36 cellular contexts compared by ENCODE assay signal in the genomic region with DNA sequence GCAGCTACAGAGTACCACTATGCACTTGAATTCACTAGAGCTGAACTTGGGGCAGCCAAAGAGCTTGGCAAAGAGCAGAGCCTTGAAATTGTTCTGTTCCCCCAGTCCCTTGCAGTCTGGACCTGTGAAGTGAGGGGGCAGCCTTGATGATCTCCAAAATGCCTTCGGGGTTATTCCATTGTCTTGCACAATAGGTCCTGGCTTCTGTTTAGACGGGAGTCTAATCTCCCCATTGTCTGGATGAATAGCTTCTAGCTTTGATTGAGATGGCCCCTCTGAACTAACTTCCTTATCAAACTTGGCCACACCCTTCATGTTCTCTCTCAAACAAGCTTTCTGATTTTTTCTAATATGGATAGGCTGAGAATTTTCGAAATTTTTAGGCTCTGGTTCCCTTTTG.
"Had no signal": no experiment of that assay in that cellular context is flagged by ENCODE, and none has a peak within 500 bp of the region (broad histone marks: within the 10 kb centered on the region; RNA-seq: fewer than 3 reads in every experiment).

No MANE protein-coding gene starts in this region.

- H3K9me3 Mint-ChIP-seq: activated naive CD4-positive, alpha-beta T cell treated with anti-CD3 and anti-CD28 coated beads, Interleukin-2, amount 10 ng/mL, durations not matched to agents 7 days and 5 days had no signal

- H3K4me3 ChIP-seq: PC-9 had no signal

- H3K27ac ChIP-seq: brain microvascular endothelial cell, VCaP had no signal

- DNase-seq: activated CD4-positive, alpha-beta memory T cell treated with anti-CD3 and anti-CD28 coated beads, Interleukin-2, amount 10 ng/mL, durations not matched to agents 7 days and 5 days; activated CD4-positive, alpha-beta T cell treated with anti-CD3 and anti-CD28 coated beads for 1 hour; activated CD4-positive, alpha-beta T cell treated with anti-CD3 and anti-CD28 coated beads for 48 hours; activated CD4-positive, CD25-positive, alpha-beta regulatory T cell; activated CD8-positive, alpha-beta memory T cell treated with anti-CD3 and anti-CD28 coated beads for 24 hours; activated CD8-positive, alpha-beta memory T cell treated with anti-CD3 and anti-CD28 coated beads, Interleukin-2, amount 10 ng/mL, durations not matched to agents 7 days and 5 days; activated CD8-positive, alpha-beta memory T cell treated with anti-CD3 and anti-CD28 coated beads, Interleukin-2, amount 50 U/mL, for 48 hours; activated effector memory CD4-positive, alpha-beta T cell treated with Interleukin-2 at 50 U/mL for 16 hours; activated naive CD4-positive, alpha-beta T cell treated with anti-CD3 and anti-CD28 coated beads, Interleukin-2, amount 10 ng/mL, durations not matched to agents 7 days and 5 days; activated naive CD8-positive, alpha-beta T cell treated with anti-CD3 and anti-CD28 coated beads, Interleukin-2, amount 50 U/mL, for 24 hours; activated T-cell treated with anti-CD3 and anti-CD28 coated beads, Interleukin-2, amount 50 U/mL, for 48 hours; anterior cingulate cortex; brain microvascular endothelial cell; central memory CD4-positive, alpha-beta T cell; Kasumi-1; KG1; MM.1S; MV-4-11; NCI-H1092; NCI-H146; NCI-H187; NCI-H2029 treated with DMSO at 0.1 percent for 48 hours; NCI-H2107; NCI-H2171; NCI-H446 treated with DMSO at 0.1 percent for 48 hours; NCI-H524; NCI-H69; NK-92 treated with Interleukin-12 subunit alpha and Interleukin-12 subunit beta, amount 100 ng/mL, for 24 hours; PC-9; Right ventricle myocardium superior; SW 1271; T-helper 1 cell; T-helper 2 cell; T-helper 9 cell had no signal

- H3K4me2 ChIP-seq: PC-9 had no signal

- H3K4me1 Mint-ChIP-seq: activated CD8-positive, alpha-beta memory T cell treated with anti-CD3 and anti-CD28 coated beads, Interleukin-2, amount 10 ng/mL, durations not matched to agents 7 days and 5 days; activated naive CD8-positive, alpha-beta T cell treated with anti-CD3 and anti-CD28 coated beads, Interleukin-2, amount 50 U/mL, for 24 hours had no signal

- H3K4me3 Mint-ChIP-seq: activated CD4-positive, alpha-beta memory T cell treated with anti-CD3 and anti-CD28 coated beads, Interleukin-2, amount 10 ng/mL, durations not matched to agents 7 days and 5 days; activated CD8-positive, alpha-beta memory T cell treated with anti-CD3 and anti-CD28 coated beads, Interleukin-2, amount 10 ng/mL, durations not matched to agents 7 days and 5 days; activated naive CD4-positive, alpha-beta T cell treated with anti-CD3 and anti-CD28 coated beads, Interleukin-2, amount 10 ng/mL, durations not matched to agents 7 days and 5 days; activated naive CD8-positive, alpha-beta T cell; activated naive CD8-positive, alpha-beta T cell treated with anti-CD3 and anti-CD28 coated beads, Interleukin-2, amount 50 U/mL, for 24 hours had no signal

- H3K36me3 ChIP-seq: brain microvascular endothelial cell had no signal

- H3K27ac Mint-ChIP-seq: activated CD4-positive, alpha-beta memory T cell treated with anti-CD3 and anti-CD28 coated beads, Interleukin-2, amount 10 ng/mL, durations not matched to agents 7 days and 5 days; activated CD8-positive, alpha-beta memory T cell treated with anti-CD3 and anti-CD28 coated beads, Interleukin-2, amount 10 ng/mL, durations not matched to agents 7 days and 5 days; activated naive CD4-positive, alpha-beta T cell treated with anti-CD3 and anti-CD28 coated beads, Interleukin-2, amount 10 ng/mL, durations not matched to agents 7 days and 5 days; activated naive CD8-positive, alpha-beta T cell; activated naive CD8-positive, alpha-beta T cell treated with anti-CD3 and anti-CD28 coated beads, Interleukin-2, amount 50 U/mL, for 24 hours had no signal

- H3K27me3 Mint-ChIP-seq: activated CD4-positive, alpha-beta memory T cell treated with anti-CD3 and anti-CD28 coated beads, Interleukin-2, amount 10 ng/mL, durations not matched to agents 7 days and 5 days; activated CD8-positive, alpha-beta memory T cell treated with anti-CD3 and anti-CD28 coated beads, Interleukin-2, amount 10 ng/mL, durations not matched to agents 7 days and 5 days; activated naive CD4-positive, alpha-beta T cell treated with anti-CD3 and anti-CD28 coated beads, Interleukin-2, amount 10 ng/mL, durations not matched to agents 7 days and 5 days; activated naive CD8-positive, alpha-beta T cell; activated naive CD8-positive, alpha-beta T cell treated with anti-CD3 and anti-CD28 coated beads, Interleukin-2, amount 50 U/mL, for 24 hours had no signal

- H3K27me3 ChIP-seq: brain microvascular endothelial cell had no signal

- H2AFZ ChIP-seq: PC-9 had no signal
